Comparison of ENCODE assay signal across 22 cellular contexts in the genomic region with DNA sequence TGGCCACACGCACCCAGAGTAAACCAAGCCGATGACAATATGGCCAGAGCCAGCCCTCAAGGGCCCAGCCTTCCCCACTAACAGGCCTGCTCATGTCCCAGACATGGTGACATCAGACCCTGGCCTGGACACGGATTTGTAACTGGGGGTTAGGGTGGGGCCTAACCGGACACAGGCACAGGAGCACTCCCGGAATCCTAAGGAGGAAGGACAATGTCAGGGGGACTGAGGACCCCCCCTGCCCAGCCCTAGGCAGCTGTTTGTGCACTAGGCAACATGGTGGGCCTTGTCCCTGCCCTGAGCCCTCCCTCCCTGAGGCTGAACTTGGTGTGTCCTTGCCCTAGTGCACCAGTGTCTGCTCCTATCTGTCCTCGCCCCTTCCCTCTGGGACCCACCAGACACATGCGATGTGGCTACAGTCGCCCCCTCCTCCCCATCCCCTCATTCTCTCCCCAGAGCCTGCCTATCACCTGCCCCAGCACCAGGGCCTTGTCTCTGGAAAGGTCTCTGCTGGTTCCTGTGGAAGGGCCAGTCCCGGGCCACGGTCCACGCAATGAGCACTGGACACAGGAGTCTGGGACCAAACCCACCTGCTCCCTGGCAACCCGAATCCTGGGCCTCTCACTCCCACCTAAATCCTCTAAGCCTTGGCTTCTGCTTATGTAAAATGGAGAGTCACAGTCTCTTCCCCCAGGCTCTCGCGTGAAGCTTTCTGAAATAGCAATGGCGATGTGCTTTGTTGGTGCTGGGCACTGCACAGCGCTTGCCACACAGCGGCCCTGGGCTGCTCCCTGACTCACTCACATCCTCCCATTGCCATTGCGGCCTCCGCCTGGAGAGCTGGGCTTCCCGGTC.
"Had no signal": no experiment of that assay in that cellular context is flagged by ENCODE, and none has a peak within 500 bp of the region (broad histone marks: within the 10 kb centered on the region; RNA-seq: fewer than 3 reads in every experiment).

No MANE protein-coding gene starts in this region.

- H3K4me3 Mint-ChIP-seq: activated naive CD8-positive, alpha-beta T cell treated with anti-CD3 and anti-CD28 coated beads for 36 hours; activated T-helper 1 cell treated with anti-CD3 and anti-CD28 coated beads, Interleukin-12 subunit alpha, Interleukin-12 subunit beta, Interleukin-2, Interleukin-4 antibody, amounts not matched to agents 30 ng/mL and 10 ng/mL and 1 ng/mL, durations not matched to agents 14 hours and 24 hours and 36 hours; neural crest cell had no signal

- H3K27ac ChIP-seq: cardiac muscle cell, dorsolateral prefrontal cortex, gastrocnemius medialis, left ventricle myocardium inferior, parathyroid adenoma, spleen, tibial nerve, VCaP had no signal

- H3K27me3 ChIP-seq: cardiac muscle cell, dorsolateral prefrontal cortex, tibial nerve had no signal

- H3K4me1 ChIP-seq: gastrocnemius medialis, left ventricle myocardium inferior, parathyroid adenoma, spleen, tibial nerve had no signal

- DNase-seq: activated CD4-positive, alpha-beta T cell treated with anti-CD3 and anti-CD28 coated beads, Interleukin-2, amount 50 U/mL, for 1 hour; activated CD4-positive, CD25-positive, alpha-beta regulatory T cell treated with anti-CD3 and anti-CD28 coated beads, Interleukin-2, amount 50 U/mL, for 72 hours; activated naive CD4-positive, alpha-beta T cell; activated naive CD8-positive, alpha-beta T cell treated with anti-CD3 and anti-CD28 coated beads for 36 hours; activated T-cell treated with anti-CD3 and anti-CD28 coated beads for 4 hours; amniotic stem cell; erythroblast; gastrocnemius medialis; kidney glomerular epithelial cell; left ventricle myocardium inferior; spleen; stimulated activated CD8-positive, alpha-beta memory T cell treated with anti-CD3 and anti-CD28 coated beads, Interleukin-4, amount 100 ng/mL, for 48 hours; stimulated activated naive CD4-positive, alpha-beta T cell treated with Interleukin-2 at 50 U/mL for 16 hours; SW 1271; T-helper 2 cell had no signal

- H3K9me3 Mint-ChIP-seq: activated T-helper 1 cell treated with anti-CD3 and anti-CD28 coated beads, Interleukin-12 subunit alpha, Interleukin-12 subunit beta, Interleukin-2, Interleukin-4 antibody, amounts not matched to agents 30 ng/mL and 10 ng/mL and 1 ng/mL, durations not matched to agents 14 hours and 24 hours and 36 hours had no signal

- H3K36me3 ChIP-seq: cardiac muscle cell, gastrocnemius medialis, left ventricle myocardium inferior, spleen, tibial nerve had no signal

- H3K9me3 ChIP-seq: gastrocnemius medialis had no signal

- H3K4me3 ChIP-seq: cardiac muscle cell, dorsolateral prefrontal cortex, gastrocnemius medialis, left ventricle myocardium inferior, spleen, tibial nerve had no signal

- H3K4me1 Mint-ChIP-seq: activated naive CD8-positive, alpha-beta T cell treated with anti-CD3 and anti-CD28 coated beads for 36 hours; neural crest cell had no signal

- H3K9ac ChIP-seq: parathyroid adenoma had no signal

- H3K27ac Mint-ChIP-seq: activated naive CD8-positive, alpha-beta T cell treated with anti-CD3 and anti-CD28 coated beads for 36 hours; activated T-helper 1 cell treated with anti-CD3 and anti-CD28 coated beads, Interleukin-12 subunit alpha, Interleukin-12 subunit beta, Interleukin-2, Interleukin-4 antibody, amounts not matched to agents 30 ng/mL and 10 ng/mL and 1 ng/mL, durations not matched to agents 14 hours and 24 hours and 36 hours had no signal

- ATAC-seq: gastrocnemius medialis had no signal

- H3K36me3 Mint-ChIP-seq: activated naive CD8-positive, alpha-beta T cell treated with anti-CD3 and anti-CD28 coated beads for 36 hours had no signal
